In genomic region chr12:116141110-116141832, GRCh38 we compare ENCODE assay signal across 9 cellular contexts.
DNase-seq lines count a peak whose midpoint lies in the region; ATAC-seq and TF ChIP-seq lines count a peak whose summit lies in the region.
"Had no signal": no experiment of that assay in that cellular context is flagged by ENCODE, and none has a peak within 500 bp of the region (broad histone marks: within the 10 kb centered on the region; RNA-seq: fewer than 3 reads in every experiment).

No MANE protein-coding gene starts in this region.

- H3K27me3 ChIP-seq in heart left ventricle = no peaks in the 10 kb centered on the region
- H3K27me3 ChIP-seq in PC-3 (ENCODE audit: low read length) = no peaks in the 10 kb centered on the region
- no peaks in the 10 kb centered on the region for H3K27me3 ChIP-seq in tibial nerve
- no peaks in the 10 kb centered on the region for H3K27me3 ChIP-seq in prostate gland (replicated peaks; ENCODE audit: insufficient read depth)

- H2AFZ ChIP-seq in PC-3 (ENCODE audit: low read length) = no peak overlapping the region

- ATAC-seq in heart left ventricle = peak in 3 of 4 donors; percentile 9 to 38 (median 31)
- no peak for ATAC-seq in Right ventricle myocardium superior (ENCODE audit: poor library complexity)
- no peak for ATAC-seq in PC-3

- BruUV-seq in PC-3 (replicated peaks; lab: Mats Ljungman, UMichigan) = no TSS peak

- TF ChIP-seq POLR2A in heart left ventricle (IDR thresholded peaks at IDR 0.05) (no peak), tibial nerve (IDR thresholded peaks at IDR 0.05) (no peak), prostate gland (IDR thresholded peaks at IDR 0.05) (no peak)

- CTCF ChIA-PET in PC-3 (lab: Charles Lee) = interaction anchor here (0.6 to 1.1 kb wide), 8 partner anchors 11 to 568 kb away, joined by 3 to 10 read pairs (median 3); no protein-coding TSS in a partner anchor

- H3F3A ChIP-seq in PC-3 (ENCODE audit: low read length, unreplicated experiment) = no peaks in the 10 kb centered on the region

- DNase-seq in heart left ventricle (no peak), Right ventricle myocardium superior (no peak), PC-3 (peak; percentile 41), fibroblast of villous mesenchyme (ENCODE audit: low read depth) (no peak), tibial nerve (ENCODE audit: low spot score in 2 of 2) (no peak), prostate gland (ENCODE audit: low spot score) (no peak), EL (no peak), SHP77 treated with DMSO at 0.1 percent for 48 hours (lab: John Stamatoyannopoulos, UW) (no peak)
- DNase-seq: activated CD4-positive, alpha-beta T cell treated with anti-CD3 and anti-CD28 coated beads, Interleukin-2, amount 50 U/mL, for 48 hours had no signal

- H3K9ac ChIP-seq in PC-3 (ENCODE audit: low read length) = no peak overlapping the region

- H3K27ac ChIP-seq in heart left ventricle (no peak overlapping the region), PC-3 (ENCODE audit: low read length) (no peak overlapping the region), tibial nerve (no peak overlapping the region), prostate gland (no peak overlapping the region)

- H3K4me2 ChIP-seq in PC-3 (ENCODE audit: low read length) = no peak overlapping the region

- peaks cover 95% of the 10 kb centered on the region for H3K79me2 ChIP-seq in PC-3 (ENCODE audit: low read length)

- H3K9me3 ChIP-seq in heart left ventricle (no peaks in the 10 kb centered on the region), PC-3 (ENCODE audit: low read length) (no peaks in the 10 kb centered on the region), tibial nerve (no peaks in the 10 kb centered on the region), prostate gland (no peaks in the 10 kb centered on the region)

- no peaks in the 10 kb centered on the region for H3K9me2 ChIP-seq in PC-3 (replicated peaks; ENCODE audit: low read length)

- H3K36me3 ChIP-seq in heart left ventricle (no peaks in the 10 kb centered on the region), PC-3 (ENCODE audit: low read depth, low read length) (no peaks in the 10 kb centered on the region), tibial nerve (no peaks in the 10 kb centered on the region), prostate gland (no peaks in the 10 kb centered on the region)

- no peak overlapping the region for H3K4me3 ChIP-seq in heart left ventricle
- no peak overlapping the region for H3K4me3 ChIP-seq in PC-3 (ENCODE audit: low read length)
- H3K4me3 ChIP-seq in fibroblast of villous mesenchyme (ENCODE audit: low read depth, low read length) = no peak overlapping the region
- H3K4me3 ChIP-seq in tibial nerve = no peak overlapping the region
- H3K4me3 ChIP-seq in prostate gland = no peak overlapping the region

- 59 to 71% (median 66%) methylated on average over 4 of the region's 4 CpGs for WGBS in heart left ventricle, 4 donors
- 71 to 72% methylated on average over 4 of the region's 4 CpGs for WGBS in tibial nerve, 2 donors
- WGBS in prostate gland = 89% methylated on average over 4 of the region's 4 CpGs

- intact Hi-C loops in heart left ventricle (cut with DNase I) (loop anchor here in 7 of 10 donors (5.0 to 10.0 kb wide), 8 partner anchors 91 to 566 kb away; no protein-coding TSS in a partner anchor), Right ventricle myocardium superior (cut with DNase I) (no loop called here), PC-3 (cut with micrococcal nuclease) (loop anchor here (1.0 to 10.0 kb wide), 4 partner anchors 126 to 566 kb away; no protein-coding TSS in a partner anchor), prostate gland (cut with DNase I) (no loop called here)

- peaks cover 46% of the 10 kb centered on the region for H4K20me1 ChIP-seq in PC-3 (ENCODE audit: low read length)

- H3K4me1 ChIP-seq in heart left ventricle = peaks cover 4 to 79% (median 50%) of the 10 kb centered on the region in 12 donors
- peaks cover 46% of the 10 kb centered on the region for H3K4me1 ChIP-seq in PC-3 (ENCODE audit: insufficient read depth, low read length)
- H3K4me1 ChIP-seq in tibial nerve = peaks cover 0 to 78% (median 37%) of the 10 kb centered on the region in 4 donors
- peaks cover 4% of the 10 kb centered on the region for H3K4me1 ChIP-seq in prostate gland (replicated peaks)

- TF ChIP-seq CTCF in heart left ventricle (IDR thresholded peaks at IDR 0.05) = peak in 8 of 12 donors; percentile 11 to 51 (median 41)
- peak; percentile 66 for TF ChIP-seq CTCF in PC-3 (conservative IDR thresholded peaks at IDR 0.05; ENCODE audit: low read depth, low read length)
- peak; percentile 11 for TF ChIP-seq CTCF in fibroblast of villous mesenchyme (IDR thresholded peaks at IDR 0.05; ENCODE audit: insufficient read depth, low read depth, low read length)
- peak in 3 of 5 experiments; percentile 17 to 20 (median 20) for TF ChIP-seq CTCF in tibial nerve (IDR thresholded peaks at IDR 0.05)
- TF ChIP-seq CTCF in prostate gland (IDR thresholded peaks at IDR 0.05) = no peak

- no peak for TF ChIP-seq EP300 in tibial nerve (IDR thresholded peaks at IDR 0.05)

- POLR2A ChIA-PET in PC-3 (lab: Charles Lee; ENCODE audit: unreplicated experiment) = interaction anchor here (0.6 kb wide), 2 partner anchors 97 to 265 kb away, joined by 3 to 6 read pairs; no protein-coding TSS in a partner anchor

Comparison
In these comparisons a context has a peak if more than half of its experiments do, and no peak if none do; other contexts are left out.
1. ATAC-seq: peak in heart left ventricle (3 of 4); none in Right ventricle myocardium superior (single experiment) and PC-3 (single experiment).
2. intact Hi-C loops: an anchor here in heart left ventricle (5.0 to 10.0 kb wide) and PC-3 (1.0 to 10.0 kb wide); none called in Right ventricle myocardium superior and prostate gland.
3. CTCF ChIP-seq: peak in heart left ventricle (8 of 12), PC-3 (single experiment), fibroblast of villous mesenchyme (single experiment) and tibial nerve (3 of 5); none in prostate gland (0 of 4).